Comparison of ENCODE assay signal across 14 cellular contexts in genomic region chr10:8063128-8063908, GRCh38. TPM values are rescaled to one million over a fixed set of nuclear protein-coding genes. Genes with fewer than 3 reads are reported as not detected.
DNase-seq lines count a peak whose midpoint lies in the region; ATAC-seq and TF ChIP-seq lines count a peak whose summit lies in the region.
"Had no signal": no experiment of that assay in that cellular context is flagged by ENCODE, and none has a peak within 500 bp of the region (broad histone marks: within the 10 kb centered on the region; RNA-seq: fewer than 3 reads in every experiment).

No MANE protein-coding gene starts in this region.

- no peak overlapping the region for H3K27ac Mint-ChIP-seq in activated naive CD8-positive, alpha-beta T cell treated with anti-CD3 and anti-CD28 coated beads, Interleukin-2, amount 10 ng/mL, durations not matched to agents 7 days and 5 days
- H3K27ac Mint-ChIP-seq in mesothelial cell of epicardium, result peak overlapping the region; percentile 86
- H3K27ac Mint-ChIP-seq: dendritic cell treated with granulocyte-macrophage colony-stimulating factor and Interleukin-4, amounts not matched to agents 40 ng/mL and 50 ng/mL, for 4 days had no signal

- peak overlapping the region; percentile 89 for H3K4me3 ChIP-seq in BE2C (ENCODE audit: low read depth, low read length)
- H3K4me3 ChIP-seq in DND-41 (ENCODE audit: low read depth in 1 of 2, low read length in 2 of 2), result no peak overlapping the region
- H3K4me3 ChIP-seq: ascending aorta, MG63 had no signal

- no peaks in the 10 kb centered on the region for H3K9me3 ChIP-seq in BE2C
- H3K9me3 ChIP-seq in DND-41 (ENCODE audit: insufficient read depth, low read length, severe bottlenecking), result no peaks in the 10 kb centered on the region
- H3K9me3 ChIP-seq: ascending aorta, MG63 had no signal

- H3K27me3 ChIP-seq in BE2C, result no peaks in the 10 kb centered on the region
- no peaks in the 10 kb centered on the region for H3K27me3 ChIP-seq in DND-41 (ENCODE audit: insufficient read depth, low read length, poor library complexity)
- H3K27me3 ChIP-seq: ascending aorta, MG63 had no signal

- H4K20me1 ChIP-seq in DND-41 (ENCODE audit: insufficient read depth, low read length), result peaks cover 62% of the 10 kb centered on the region

- H3K36me3 ChIP-seq in BE2C, result peaks cover 96% of the 10 kb centered on the region
- peaks cover 94% of the 10 kb centered on the region for H3K36me3 ChIP-seq in DND-41 (ENCODE audit: insufficient read depth, low read length)
- H3K36me3 ChIP-seq: ascending aorta, MG63 had no signal

- ATAC-seq in DND-41 (ENCODE audit: insufficient read depth, low read depth) (no peak), HG03139 (IDR thresholded peaks at IDR 0.05; ENCODE audit: unreplicated experiment) (no peak), GM18858 (IDR thresholded peaks at IDR 0.05; ENCODE audit: unreplicated experiment) (no peak)
- no peak for ATAC-seq in activated naive CD8-positive, alpha-beta T cell treated with anti-CD3 and anti-CD28 coated beads, Interleukin-2, amount 10 ng/mL, durations not matched to agents 7 days and 5 days (ENCODE audit: low read depth)

- no peaks in the 10 kb centered on the region for H3K9me3 Mint-ChIP-seq in activated naive CD8-positive, alpha-beta T cell treated with anti-CD3 and anti-CD28 coated beads, Interleukin-2, amount 10 ng/mL, durations not matched to agents 7 days and 5 days
- no peaks in the 10 kb centered on the region for H3K9me3 Mint-ChIP-seq in mesothelial cell of epicardium
- H3K9me3 Mint-ChIP-seq: dendritic cell treated with granulocyte-macrophage colony-stimulating factor and Interleukin-4, amounts not matched to agents 40 ng/mL and 50 ng/mL, for 4 days had no signal

- H3K4me1 ChIP-seq in BE2C, result peaks cover 23% of the 10 kb centered on the region
- peaks cover 88% of the 10 kb centered on the region for H3K4me1 ChIP-seq in DND-41 (ENCODE audit: insufficient read depth, low read length)
- H3K4me1 ChIP-seq: ascending aorta had no signal

- no peak overlapping the region for H2AFZ ChIP-seq in DND-41 (ENCODE audit: low read depth, low read length)

- peak overlapping the region; percentile 52 for H3K4me3 Mint-ChIP-seq in activated naive CD8-positive, alpha-beta T cell treated with anti-CD3 and anti-CD28 coated beads, Interleukin-2, amount 10 ng/mL, durations not matched to agents 7 days and 5 days
- peak overlapping the region; percentile 42 for H3K4me3 Mint-ChIP-seq in mesothelial cell of epicardium
- H3K4me3 Mint-ChIP-seq: dendritic cell treated with granulocyte-macrophage colony-stimulating factor and Interleukin-4, amounts not matched to agents 40 ng/mL and 50 ng/mL, for 4 days had no signal

- peak overlapping the region; percentile 70 for H3K4me2 ChIP-seq in DND-41 (ENCODE audit: insufficient read depth, low read length)

- peaks cover 72% of the 10 kb centered on the region for H3K4me1 Mint-ChIP-seq in activated naive CD8-positive, alpha-beta T cell treated with anti-CD3 and anti-CD28 coated beads, Interleukin-2, amount 10 ng/mL, durations not matched to agents 7 days and 5 days
- peaks cover 74% of the 10 kb centered on the region for H3K4me1 Mint-ChIP-seq in mesothelial cell of epicardium

- TF ChIP-seq CTCF in BE2C (IDR thresholded peaks at IDR 0.05; ENCODE audit: low read depth, low read length) (no peak), DND-41 (IDR thresholded peaks at IDR 0.05; ENCODE audit: borderline replicate concordance, extremely low read depth, low read length, poor library complexity, severe bottlenecking) (no peak), mesothelial cell of epicardium (IDR thresholded peaks at IDR 0.05; ENCODE audit: unreplicated experiment) (no peak)

- peak overlapping the region; percentile 95 for H3K27ac ChIP-seq in DND-41 (ENCODE audit: low read length)
- H3K27ac ChIP-seq: ascending aorta had no signal

- POLR2A ChIA-PET in activated naive CD8-positive, alpha-beta T cell treated with anti-CD3 and anti-CD28 coated beads, Interleukin-2, amount 10 ng/mL, durations not matched to agents 7 days and 5 days (lab: Charles Lee), result interaction anchor here (0.9 to 1.0 kb wide), 2 partner anchors 10 to 397 kb away, joined by 3 to 4 read pairs; no protein-coding TSS in a partner anchor

- H3K27me3 Mint-ChIP-seq in activated naive CD8-positive, alpha-beta T cell treated with anti-CD3 and anti-CD28 coated beads, Interleukin-2, amount 10 ng/mL, durations not matched to agents 7 days and 5 days, result no peaks in the 10 kb centered on the region
- H3K27me3 Mint-ChIP-seq in mesothelial cell of epicardium (ENCODE audit: low read depth), result no peaks in the 10 kb centered on the region

- peaks cover 95% of the 10 kb centered on the region for H3K79me2 ChIP-seq in DND-41 (ENCODE audit: insufficient read depth, low read length)

- DNase-seq in BE2C, result no peak
- no peak for DNase-seq in DND-41
- no peak for DNase-seq in activated naive CD8-positive, alpha-beta T cell treated with anti-CD3 and anti-CD28 coated beads, Interleukin-2, amount 10 ng/mL, durations not matched to agents 7 days and 5 days
- DNase-seq in mesothelial cell of epicardium (ENCODE audit: low spot score in 2 of 2, unreplicated experiment in 2 of 2), result no peak
- DNase-seq in NCI-H2029 treated with DMSO at 0.1 percent for 48 hours (lab: John Stamatoyannopoulos, UW), result no peak
- DNase-seq in NCI-H2171 (lab: John Stamatoyannopoulos, UW), result no peak
- DNase-seq: AML-193; MG63; NCI-H2081 treated with DMSO at 0.1 percent for 48 hours; stimulated activated CD4-positive, alpha-beta T cell treated with anti-CD3 and anti-CD28 coated beads, Interleukin-2, amount 100 ng/mL, for 48 hours had no signal

- H3K36me3 Mint-ChIP-seq in activated naive CD8-positive, alpha-beta T cell treated with anti-CD3 and anti-CD28 coated beads, Interleukin-2, amount 10 ng/mL, durations not matched to agents 7 days and 5 days, result peaks cover 83% of the 10 kb centered on the region
- peaks cover 39% of the 10 kb centered on the region for H3K36me3 Mint-ChIP-seq in mesothelial cell of epicardium

- peak overlapping the region; percentile 11; the same call in 1 of the 2 replicates for H3K9ac ChIP-seq in DND-41 (ENCODE audit: low read depth, low read length)

RNA-seq across cellular contexts. Expression of gene GATA3, which starts 8.8 kb away (rescaled TPM):
- 223 TPM for polyA plus RNA-seq in BE2C (2012; ENCODE audit: insufficient read depth, insufficient read length, low read depth)
- total RNA-seq in activated naive CD8-positive, alpha-beta T cell treated with anti-CD3 and anti-CD28 coated beads, Interleukin-2, amount 10 ng/mL, durations not matched to agents 7 days and 5 days, result 10 to 100 TPM; 48.3 to 49.1 TPM
- 59.6 to 67.4 TPM (median 63.6 TPM) in 3 replicates for total RNA-seq in mesothelial cell of epicardium
- total RNA-seq: ascending aorta had no signal
